In genomic region chr13:23609414-23610186, GRCh38 we compare ENCODE assay signal across 8 cellular contexts. TPM values are rescaled to one million over a fixed set of nuclear protein-coding genes. Genes with fewer than 3 reads are reported as not detected.
A peak's percentile ranks its signal among the peaks of the same experiment; 100 is the strongest.
DNase-seq lines count a peak whose midpoint lies in the region; ATAC-seq and TF ChIP-seq lines count a peak whose summit lies in the region.

No MANE protein-coding gene starts in this region.

- no peak for TF ChIP-seq POLR2A in testis (IDR thresholded peaks at IDR 0.05)

- no peak overlapping the region for H3K27ac Mint-ChIP-seq in activated CD4-positive, alpha-beta T cell treated with anti-CD3 and anti-CD28 coated beads, Interleukin-2, amount 10 ng/mL, durations not matched to agents 24 days and 14 days

- H3K9me3 ChIP-seq in testis, result no peaks in the 10 kb centered on the region

- no peak overlapping the region for H3K4me3 ChIP-seq in testis

- H3K36me3 Mint-ChIP-seq in activated CD4-positive, alpha-beta T cell treated with anti-CD3 and anti-CD28 coated beads, Interleukin-2, amount 10 ng/mL, durations not matched to agents 24 days and 14 days (ENCODE audit: low read depth), result no peaks in the 10 kb centered on the region

- DNase-seq in activated CD4-positive, alpha-beta T cell treated with anti-CD3 and anti-CD28 coated beads, Interleukin-2, amount 10 ng/mL, durations not matched to agents 24 days and 14 days, result no peak
- DNase-seq in activated CD4-positive, alpha-beta T cell treated with anti-CD3 and anti-CD28 coated beads, Interleukin-2, amount 50 U/mL, for 4 hours, result no peak
- peak; percentile 9 to 67 for DNase-seq in SHP77 (lab: John Stamatoyannopoulos, UW)
- no peak for DNase-seq in left ventricle myocardium superior
- peak; percentile 60 for DNase-seq in testis
- DNase-seq in stimulated activated naive CD4-positive, alpha-beta T cell (lab: John Stamatoyannopoulos, UW), result no peak
- DNase-seq in omental fat pad (ENCODE audit: low spot score), result no peak
- DNase-seq in activated CD4-positive, alpha-beta T cell treated with anti-CD3 and anti-CD28 coated beads, Interleukin-2, amount 50 U/mL, for 48 hours, result no peak

- TF ChIP-seq CTCF in testis (IDR thresholded peaks at IDR 0.05) (no peak), omental fat pad (IDR thresholded peaks at IDR 0.05) (no peak)

- H3K27ac ChIP-seq in testis, result peak overlapping the region; percentile 27 to 80

- no peaks in the 10 kb centered on the region for H3K27me3 ChIP-seq in testis

- peak overlapping the region; percentile 39 for H3K4me3 Mint-ChIP-seq in activated CD4-positive, alpha-beta T cell treated with anti-CD3 and anti-CD28 coated beads, Interleukin-2, amount 10 ng/mL, durations not matched to agents 24 days and 14 days

- H3K36me3 ChIP-seq in testis (ENCODE audit: low read depth, missing control alignments), result no peaks in the 10 kb centered on the region

- 37 to 38% methylated on average over 9 of the region's 9 CpGs for WGBS in testis, 2 donors

- intact Hi-C loops in activated CD4-positive, alpha-beta T cell treated with anti-CD3 and anti-CD28 coated beads, Interleukin-2, amount 10 ng/mL, durations not matched to agents 24 days and 14 days (cut with micrococcal nuclease), result no loop called here
- intact Hi-C loops in left ventricle myocardium superior (cut with micrococcal nuclease) (no loop called here), testis (cut with DNase I; ENCODE audit: low total_unique reads) (no loop called here)

- H3K4me1 Mint-ChIP-seq in activated CD4-positive, alpha-beta T cell treated with anti-CD3 and anti-CD28 coated beads, Interleukin-2, amount 10 ng/mL, durations not matched to agents 24 days and 14 days, result peaks cover 13% of the 10 kb centered on the region

- H3K4me1 ChIP-seq in testis, result peaks cover 13% of the 10 kb centered on the region

- no peaks in the 10 kb centered on the region for H3K9me3 Mint-ChIP-seq in activated CD4-positive, alpha-beta T cell treated with anti-CD3 and anti-CD28 coated beads, Interleukin-2, amount 10 ng/mL, durations not matched to agents 24 days and 14 days

- peaks cover 40% of the 10 kb centered on the region for H3K27me3 Mint-ChIP-seq in activated CD4-positive, alpha-beta T cell treated with anti-CD3 and anti-CD28 coated beads, Interleukin-2, amount 10 ng/mL, durations not matched to agents 24 days and 14 days

- ATAC-seq in left ventricle myocardium superior (peak; percentile 70), omental fat pad (ENCODE audit: low FRiP score) (no peak)

RNA-seq across cellular contexts. Expression of gene TNFRSF19, which starts 39.4 kb away (rescaled TPM):
- not detected in 2 replicates for total RNA-seq in activated CD4-positive, alpha-beta T cell treated with anti-CD3 and anti-CD28 coated beads, Interleukin-2, amount 10 ng/mL, durations not matched to agents 24 days and 14 days
- 41.6 TPM for total RNA-seq in left ventricle myocardium superior
- 1 to 10 TPM; 6.2 to 8.4 TPM for total RNA-seq in testis
- 5.7 TPM for polyA plus RNA-seq in testis (ENCODE audit: insufficient read depth, low read depth, low replicate concordance)
- 1 to 10 TPM; 1.3 to 6.5 (median 2.8) TPM for total RNA-seq in omental fat pad

Comparison
In these comparisons a context has a peak if more than half of its experiments do, and no peak if none do; other contexts are left out.
1. DNase-seq: peak in SHP77 (2 of 2) and testis (single experiment); none in activated CD4-positive, alpha-beta T cell treated with anti-CD3 and anti-CD28 coated beads, Interleukin-2, amount 10 ng/mL, durations not matched to agents 24 days and 14 days (single experiment), activated CD4-positive, alpha-beta T cell treated with anti-CD3 and anti-CD28 coated beads, Interleukin-2, amount 50 U/mL, for 4 hours (0 of 2), left ventricle myocardium superior (single experiment), stimulated activated naive CD4-positive, alpha-beta T cell (0 of 6), omental fat pad (single experiment) and activated CD4-positive, alpha-beta T cell treated with anti-CD3 and anti-CD28 coated beads, Interleukin-2, amount 50 U/mL, for 48 hours (0 of 2).